ENCODE assay signal across 35 cellular contexts in genomic region chr11:113864410-113864809, GRCh38. TPM values are rescaled to one million over a fixed set of nuclear protein-coding genes. Genes with fewer than 3 reads are reported as not detected.
"Had no signal": no experiment of that assay in that cellular context is flagged by ENCODE, and none has a peak within 500 bp of the region (broad histone marks: within the 10 kb centered on the region; RNA-seq: fewer than 3 reads in every experiment).

No MANE protein-coding gene starts in this region.

- H3K36me3 ChIP-seq: pancreas, prostate gland, thoracic aorta, uterus had no signal

- H3K4me3 ChIP-seq: esophagus muscularis mucosa, heart left ventricle, pancreas, prostate gland, skin epidermis, thoracic aorta, uterus had no signal

- H3K4me1 ChIP-seq: prostate gland, uterus had no signal

- H3K9me3 Mint-ChIP-seq: activated CD4-positive, alpha-beta memory T cell treated with anti-CD3 and anti-CD28 coated beads for 36 hours; activated CD4-positive, alpha-beta T cell treated with anti-CD3 and anti-CD28 coated beads, Interleukin-2, amount 10 ng/mL, durations not matched to agents 24 days and 14 days; activated T-helper 1 cell treated with anti-CD3 and anti-CD28 coated beads, Interleukin-12 subunit alpha, Interleukin-12 subunit beta, Interleukin-2, Interleukin-4 antibody, amounts not matched to agents 30 ng/mL and 10 ng/mL and 1 ng/mL, durations not matched to agents 14 hours and 24 hours and 36 hours; dendritic cell treated with granulocyte-macrophage colony-stimulating factor and Interleukin-4, amounts not matched to agents 40 ng/mL and 50 ng/mL, for 4 days; naive B cell; neural crest cell; stimulated activated naive CD8-positive, alpha-beta T cell treated with anti-CD3 and anti-CD28 coated beads, Interleukin-15, Interleukin-2, amounts not matched to agents 100 ng/mL and 50 ng/mL, for 24 hours had no signal

- DNase-seq: activated CD4-positive, alpha-beta memory T cell treated with anti-CD3 and anti-CD28 coated beads for 36 hours; activated CD4-positive, alpha-beta T cell treated with anti-CD3 and anti-CD28 coated beads, Interleukin-2, amount 10 ng/mL, durations not matched to agents 24 days and 14 days; activated CD4-positive, CD25-positive, alpha-beta regulatory T cell treated with anti-CD3 and anti-CD28 coated beads, Interleukin-2, amount 50 U/mL, for 72 hours; activated CD8-positive, alpha-beta memory T cell treated with anti-CD3 and anti-CD28 coated beads, Interleukin-2, amount 50 U/mL, for 4 hours; activated gamma-delta T cell treated with Interleukin-2 at 50 U/mL for 16 hours; activated naive CD4-positive, alpha-beta T cell treated with anti-CD3 and anti-CD28 coated beads, Interleukin-2, amount 50 U/mL, for 16 hours; activated T-cell treated with anti-CD3 and anti-CD28 coated beads, Interleukin-2, amount 50 U/mL, for 1 hour; amygdala; central memory CD4-positive, alpha-beta T cell; foreskin keratinocyte; heart left ventricle; mammary epithelial cell; naive B cell; nucleus accumbens; pancreas; retina; stimulated activated CD4-positive, alpha-beta T cell treated with anti-CD3 and anti-CD28 coated beads, Interleukin-12 subunit alpha, Interleukin-12 subunit beta, amount 100 ng/mL, for 4 hours; stimulated activated CD4-positive, alpha-beta T cell treated with anti-CD3 and anti-CD28 coated beads, Interleukin-4, amount 100 ng/mL, for 1 hour; uterus; WERI-Rb-1 had no signal

- H3K27ac ChIP-seq: esophagus muscularis mucosa, foreskin keratinocyte, pancreas, prostate gland, skin epidermis, thoracic aorta, uterus, WERI-Rb-1 had no signal

- H3K27me3 ChIP-seq: esophagus muscularis mucosa, foreskin keratinocyte, heart left ventricle, pancreas, uterus had no signal

- H3K27ac Mint-ChIP-seq: activated CD4-positive, alpha-beta memory T cell treated with anti-CD3 and anti-CD28 coated beads for 36 hours; activated CD4-positive, alpha-beta T cell treated with anti-CD3 and anti-CD28 coated beads, Interleukin-2, amount 10 ng/mL, durations not matched to agents 24 days and 14 days; activated T-helper 1 cell treated with anti-CD3 and anti-CD28 coated beads, Interleukin-12 subunit alpha, Interleukin-12 subunit beta, Interleukin-2, Interleukin-4 antibody, amounts not matched to agents 30 ng/mL and 10 ng/mL and 1 ng/mL, durations not matched to agents 14 hours and 24 hours and 36 hours; dendritic cell treated with granulocyte-macrophage colony-stimulating factor and Interleukin-4, amounts not matched to agents 40 ng/mL and 50 ng/mL, for 4 days; mesothelial cell of epicardium; stimulated activated naive CD8-positive, alpha-beta T cell treated with anti-CD3 and anti-CD28 coated beads, Interleukin-15, Interleukin-2, amounts not matched to agents 100 ng/mL and 50 ng/mL, for 24 hours; type B pancreatic cell had no signal

- H3K27me3 Mint-ChIP-seq: activated CD4-positive, alpha-beta memory T cell treated with anti-CD3 and anti-CD28 coated beads for 36 hours; activated CD4-positive, alpha-beta T cell treated with anti-CD3 and anti-CD28 coated beads, Interleukin-2, amount 10 ng/mL, durations not matched to agents 24 days and 14 days; dendritic cell treated with granulocyte-macrophage colony-stimulating factor and Interleukin-4, amounts not matched to agents 40 ng/mL and 50 ng/mL, for 4 days; naive B cell; stimulated activated naive CD8-positive, alpha-beta T cell treated with anti-CD3 and anti-CD28 coated beads, Interleukin-15, Interleukin-2, amounts not matched to agents 100 ng/mL and 50 ng/mL, for 24 hours; type B pancreatic cell had no signal

- H3K4me3 Mint-ChIP-seq: activated CD4-positive, alpha-beta memory T cell treated with anti-CD3 and anti-CD28 coated beads for 36 hours; activated CD4-positive, alpha-beta T cell treated with anti-CD3 and anti-CD28 coated beads, Interleukin-2, amount 10 ng/mL, durations not matched to agents 24 days and 14 days; activated T-helper 1 cell treated with anti-CD3 and anti-CD28 coated beads, Interleukin-12 subunit alpha, Interleukin-12 subunit beta, Interleukin-2, Interleukin-4 antibody, amounts not matched to agents 30 ng/mL and 10 ng/mL and 1 ng/mL, durations not matched to agents 14 hours and 24 hours and 36 hours; dendritic cell treated with granulocyte-macrophage colony-stimulating factor and Interleukin-4, amounts not matched to agents 40 ng/mL and 50 ng/mL, for 4 days; mesothelial cell of epicardium; neural crest cell; stimulated activated naive CD8-positive, alpha-beta T cell treated with anti-CD3 and anti-CD28 coated beads, Interleukin-15, Interleukin-2, amounts not matched to agents 100 ng/mL and 50 ng/mL, for 24 hours; type B pancreatic cell had no signal

- ATAC-seq: foreskin keratinocyte, heart left ventricle, pancreas, sciatic nerve had no signal

RNA-seq across cellular contexts. Expression of gene HTR3B, which starts 40.2 kb away (rescaled TPM):
- total RNA-seq: activated CD4-positive, alpha-beta memory T cell treated with anti-CD3 and anti-CD28 coated beads for 36 hours; activated CD4-positive, alpha-beta T cell treated with anti-CD3 and anti-CD28 coated beads, Interleukin-2, amount 10 ng/mL, durations not matched to agents 24 days and 14 days; activated CD8-positive, alpha-beta memory T cell treated with anti-CD3 and anti-CD28 coated beads for 36 hours; activated T-helper 1 cell treated with anti-CD3 and anti-CD28 coated beads, Interleukin-12 subunit alpha, Interleukin-12 subunit beta, Interleukin-2, Interleukin-4 antibody, amounts not matched to agents 30 ng/mL and 10 ng/mL and 1 ng/mL, durations not matched to agents 14 hours and 24 hours and 36 hours; esophagus muscularis mucosa; foreskin keratinocyte; heart left ventricle; liver; mammary epithelial cell; mesothelial cell of epicardium; pancreas; prostate gland; sciatic nerve; subcutaneous adipose tissue; T-helper 1 cell treated with Interleukin-12 subunit alpha and Interleukin-12 subunit beta and Interleukin-4 antibody, amounts not matched to agents 30 ng/mL and 1 ng/mL, for 36 hours; thoracic aorta; uterus had no signal
- polyA plus RNA-seq: foreskin keratinocyte, heart left ventricle, liver, mammary epithelial cell, pancreas had no signal
